In the genomic region with DNA sequence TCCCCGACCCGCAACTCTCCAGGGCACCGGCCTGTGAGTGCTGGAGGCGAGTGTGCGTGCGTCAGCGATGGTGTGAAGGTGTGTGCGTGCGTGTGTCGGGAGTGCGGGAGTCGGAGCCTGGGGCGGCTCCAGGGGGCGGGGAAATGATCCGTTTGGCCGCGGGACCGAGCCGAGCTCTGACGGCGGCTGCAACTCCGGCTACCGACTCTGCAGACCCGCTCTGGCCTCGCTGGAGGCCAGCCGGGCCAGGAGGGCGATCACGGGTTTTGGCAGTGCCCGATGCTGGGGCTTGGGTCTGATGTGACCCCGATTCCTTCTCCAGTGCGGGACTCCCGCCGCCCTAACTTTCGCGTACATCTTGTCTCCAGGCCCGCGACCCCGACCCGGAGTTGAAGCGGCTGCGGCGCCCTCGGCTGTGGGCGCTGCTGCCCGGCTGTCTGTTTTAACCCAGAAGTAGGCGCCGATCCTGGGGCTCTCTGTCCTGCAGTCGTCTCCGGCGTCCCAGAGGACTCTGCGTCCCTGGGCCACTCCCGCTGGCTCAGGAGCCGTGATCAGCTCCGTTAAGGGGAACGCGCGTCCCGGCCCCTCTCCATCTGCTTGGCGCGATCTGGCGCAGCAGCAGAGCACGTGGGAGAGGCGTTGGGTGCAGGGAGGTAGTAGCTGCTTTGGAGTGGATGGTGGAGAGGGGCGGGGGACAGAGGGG, we compare ENCODE assay signal across 9 cellular contexts. TPM values are rescaled to one million over a fixed set of nuclear protein-coding genes. Genes with fewer than 3 reads are reported as not detected.
DNase-seq lines count a peak whose midpoint lies in the region; ATAC-seq and TF ChIP-seq lines count a peak whose summit lies in the region.
"Had no signal": no experiment of that assay in that cellular context is flagged by ENCODE, and none has a peak within 500 bp of the region (broad histone marks: within the 10 kb centered on the region; RNA-seq: fewer than 3 reads in every experiment).

No MANE protein-coding gene starts in this region.

- H3K4me3 ChIP-seq in HUES48 (ENCODE audit: low read depth, low read length) (peak overlapping the region; percentile 75), iPS-11a (ENCODE audit: low read depth, low read length) (peak overlapping the region; percentile 62), skeletal muscle tissue (ENCODE audit: low read length in 3 of 3) (peak overlapping the region in 2 of 3 donors; percentile 13 to 49)

- H3K27ac ChIP-seq in HUES48 (ENCODE audit: low read depth, low read length) = no peak overlapping the region
- H3K27ac ChIP-seq in skeletal muscle tissue (ENCODE audit: low read depth, low read length) = no peak overlapping the region

- DNase-seq in HT-29 (ENCODE audit: low spot score) = no peak
- no peak for DNase-seq in stimulated activated CD4-positive, alpha-beta T cell treated with anti-CD3 and anti-CD28 coated beads, Interleukin-12 subunit alpha, Interleukin-12 subunit beta, amount 100 ng/mL, for 4 hours
- no peak for DNase-seq in activated effector memory CD4-positive, alpha-beta T cell treated with anti-CD3 and anti-CD28 coated beads, Interleukin-2, amount 50 U/mL, for 16 hours
- DNase-seq: amniotic stem cell, DMS53 had no signal

- H3K36me3 ChIP-seq in HUES48 (ENCODE audit: control insufficient read depth, insufficient read depth, low read length) (no peaks in the 10 kb centered on the region), skeletal muscle tissue (ENCODE audit: control insufficient read depth in 3 of 3, insufficient read depth in 3 of 3, low read length in 3 of 3) (no peaks in the 10 kb centered on the region)

- peak; percentile 20; the same call in 1 of the 3 replicates for ATAC-seq in SK-N-SH treated with all-trans-retinoic acid at 6 μM for 48 hours

- H3K4me1 ChIP-seq in HUES48 (ENCODE audit: control insufficient read depth, insufficient read depth, low read length) (peaks cover 17% of the 10 kb centered on the region), skeletal muscle tissue (ENCODE audit: control insufficient read depth in 3 of 3, insufficient read depth in 3 of 3, low read length in 3 of 3) (peaks cover 5 to 16% (median 16%) of the 10 kb centered on the region in 3 donors)

- H3K9me3 ChIP-seq in HUES48 (ENCODE audit: control insufficient read depth, insufficient read depth, low read length) (no peaks in the 10 kb centered on the region), skeletal muscle tissue (ENCODE audit: control insufficient read depth in 3 of 3, low read length in 3 of 3) (no peaks in the 10 kb centered on the region)

- H3K27me3 ChIP-seq in HUES48 (ENCODE audit: control insufficient read depth, insufficient read depth, low read length) (peaks cover 60% of the 10 kb centered on the region), skeletal muscle tissue (ENCODE audit: control insufficient read depth in 3 of 3, insufficient read depth in 3 of 3, low read length in 3 of 3) (peaks cover 55 to 73% (median 55%) of the 10 kb centered on the region in 3 donors)

- H3K9ac ChIP-seq in HUES48 (ENCODE audit: low read depth, low read length) (no peak overlapping the region; the same call in 1 of the 2 replicates), skeletal muscle tissue (ENCODE audit: low read depth in 1 of 3, low read length in 3 of 3) (no peak overlapping the region)

TF ChIP-seq in SK-N-SH treated with all-trans-retinoic acid at 6 μM for 48 hours, 23 proteins besides CTCF, POLR2A, EP300 and RAD21:
- TF ChIP-seq TOX (CRISPR knock-in tag; IDR thresholded peaks at IDR 0.05; ENCODE audit: borderline replicate concordance) (no peak), SNAI2 (CRISPR knock-in tag; IDR thresholded peaks at IDR 0.05) (no peak), ARNTL (CRISPR knock-in tag; IDR thresholded peaks at IDR 0.05; ENCODE audit: borderline replicate concordance, low read depth) (no peak)
- TF ChIP-seq, protein P1, sequence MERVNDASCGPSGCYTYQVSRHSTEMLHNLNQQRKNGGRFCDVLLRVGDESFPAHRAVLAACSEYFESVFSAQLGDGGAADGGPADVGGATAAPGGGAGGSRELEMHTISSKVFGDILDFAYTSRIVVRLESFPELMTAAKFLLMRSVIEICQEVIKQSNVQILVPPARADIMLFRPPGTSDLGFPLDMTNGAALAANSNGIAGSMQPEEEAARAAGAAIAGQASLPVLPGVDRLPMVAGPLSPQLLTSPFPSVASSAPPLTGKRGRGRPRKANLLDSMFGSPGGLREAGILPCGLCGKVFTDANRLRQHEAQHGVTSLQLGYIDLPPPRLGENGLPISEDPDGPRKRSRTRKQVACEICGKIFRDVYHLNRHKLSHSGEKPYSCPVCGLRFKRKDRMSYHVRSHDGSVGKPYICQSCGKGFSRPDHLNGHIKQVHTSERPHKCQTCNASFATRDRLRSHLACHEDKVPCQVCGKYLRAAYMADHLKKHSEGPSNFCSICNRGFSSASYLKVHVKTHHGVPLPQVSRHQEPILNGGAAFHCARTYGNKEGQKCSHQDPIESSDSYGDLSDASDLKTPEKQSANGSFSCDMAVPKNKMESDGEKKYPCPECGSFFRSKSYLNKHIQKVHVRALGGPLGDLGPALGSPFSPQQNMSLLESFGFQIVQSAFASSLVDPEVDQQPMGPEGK (CRISPR knock-in tag; IDR thresholded peaks at IDR 0.05; ENCODE audit: borderline replicate concordance) = no peak
- TF ChIP-seq, protein P2, sequence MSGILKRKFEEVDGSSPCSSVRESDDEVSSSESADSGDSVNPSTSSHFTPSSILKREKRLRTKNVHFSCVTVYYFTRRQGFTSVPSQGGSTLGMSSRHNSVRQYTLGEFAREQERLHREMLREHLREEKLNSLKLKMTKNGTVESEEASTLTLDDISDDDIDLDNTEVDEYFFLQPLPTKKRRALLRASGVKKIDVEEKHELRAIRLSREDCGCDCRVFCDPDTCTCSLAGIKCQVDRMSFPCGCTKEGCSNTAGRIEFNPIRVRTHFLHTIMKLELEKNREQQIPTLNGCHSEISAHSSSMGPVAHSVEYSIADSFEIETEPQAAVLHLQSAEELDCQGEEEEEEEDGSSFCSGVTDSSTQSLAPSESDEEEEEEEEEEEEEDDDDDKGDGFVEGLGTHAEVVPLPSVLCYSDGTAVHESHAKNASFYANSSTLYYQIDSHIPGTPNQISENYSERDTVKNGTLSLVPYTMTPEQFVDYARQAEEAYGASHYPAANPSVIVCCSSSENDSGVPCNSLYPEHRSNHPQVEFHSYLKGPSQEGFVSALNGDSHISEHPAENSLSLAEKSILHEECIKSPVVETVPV (CRISPR knock-in tag; IDR thresholded peaks at IDR 0.05) = no peak

RNA-seq across cellular contexts. Expression of a gene that starts 1.2 kb away (rescaled TPM):
- not detected for total RNA-seq in skeletal muscle tissue
- not detected in 2 replicates for total RNA-seq in HT-29 (2014; rRNA removed; shearing (Covaris generic))
